Comparison of ENCODE assay signal across 8 cellular contexts in the genomic region with DNA sequence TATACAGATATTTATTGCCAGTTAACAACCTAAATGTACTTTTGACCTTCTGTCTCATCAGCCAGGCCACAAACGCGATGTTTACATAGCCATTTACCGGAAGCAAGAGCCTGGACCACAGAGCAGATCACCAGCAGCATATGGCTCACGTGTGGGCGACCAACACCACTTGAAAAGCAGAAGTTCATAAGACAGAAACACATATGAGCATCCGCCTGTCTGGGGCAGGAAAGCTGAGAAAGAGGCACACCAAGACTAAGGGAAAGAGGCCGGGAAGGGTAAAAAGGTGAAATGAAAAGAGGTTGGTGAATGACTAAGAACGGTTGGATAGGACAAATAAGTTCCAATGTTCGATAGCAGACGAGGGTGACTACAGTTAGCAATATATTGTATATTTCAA. TPM values are rescaled to one million over a fixed set of nuclear protein-coding genes. Genes with fewer than 3 reads are reported as not detected.
DNase-seq lines count a peak whose midpoint lies in the region; ATAC-seq lines count a peak whose summit lies in the region.

No MANE protein-coding gene starts in this region.

- DNase-seq in NCI-H748 (lab: John Stamatoyannopoulos, UW; ENCODE audit: unreplicated experiment) (peak; percentile 27), NCI-H748 treated with DMSO at 0.1 percent for 48 hours (lab: John Stamatoyannopoulos, UW) (no peak), SHP77 treated with DMSO at 0.1 percent for 48 hours (lab: John Stamatoyannopoulos, UW) (peak; percentile 71), nucleus accumbens (lab: John Stamatoyannopoulos, UW) (no peak), DMS 273 treated with DMSO at 0.1 percent for 48 hours (lab: John Stamatoyannopoulos, UW) (no peak)
- DNase-seq in activated naive CD4-positive, alpha-beta T cell treated with anti-CD3 and anti-CD28 coated beads, Interleukin-2, amount 50 U/mL, for 72 hours (ENCODE audit: low spot score in 2 of 2): peak in 1 of 2 donors; percentile 24
- peak; percentile 5 for DNase-seq in stimulated activated CD4-positive, alpha-beta T cell treated with anti-CD3 and anti-CD28 coated beads, Interleukin-12 subunit alpha, Interleukin-12 subunit beta, amount 100 ng/mL, for 24 hours (ENCODE audit: low read depth in 2 of 2)

- H3K36me3 Mint-ChIP-seq in activated naive CD4-positive, alpha-beta T cell treated with anti-CD3 and anti-CD28 coated beads, Interleukin-2, amount 50 U/mL, for 72 hours: peaks cover 0 to 6% of the 10 kb centered on the region in 2 donors

- ATAC-seq in HG03039 (IDR thresholded peaks at IDR 0.05; ENCODE audit: unreplicated experiment): peak; percentile 95
- ATAC-seq in activated naive CD4-positive, alpha-beta T cell treated with anti-CD3 and anti-CD28 coated beads, Interleukin-2, amount 50 U/mL, for 72 hours: peak; percentile 52 to 58

- H3K9me3 Mint-ChIP-seq in activated naive CD4-positive, alpha-beta T cell treated with anti-CD3 and anti-CD28 coated beads, Interleukin-2, amount 50 U/mL, for 72 hours: no peaks in the 10 kb centered on the region

- peak overlapping the region in 1 of 2 donors; percentile 27 for H3K27ac Mint-ChIP-seq in activated naive CD4-positive, alpha-beta T cell treated with anti-CD3 and anti-CD28 coated beads, Interleukin-2, amount 50 U/mL, for 72 hours

RNA-seq across cellular contexts. Expression of a gene that starts 1.3 kb away (rescaled TPM):
- total RNA-seq in activated naive CD4-positive, alpha-beta T cell treated with anti-CD3 and anti-CD28 coated beads, Interleukin-2, amount 50 U/mL, for 72 hours: 1 to 10 TPM; 5.0 to 5.1 TPM

RNA-seq across cellular contexts. Expression of a gene that starts 28.9 kb away (rescaled TPM):
- total RNA-seq in activated naive CD4-positive, alpha-beta T cell treated with anti-CD3 and anti-CD28 coated beads, Interleukin-2, amount 50 U/mL, for 72 hours: 1 to 10 TPM in 1 of 2 donors, not detected in 1; 1.2 TPM

Comparison
In these comparisons a context has a peak if more than half of its experiments do, and no peak if none do; other contexts are left out.
1. DNase-seq: peak in NCI-H748 (single experiment), SHP77 treated with DMSO at 0.1 percent for 48 hours (single experiment) and stimulated activated CD4-positive, alpha-beta T cell treated with anti-CD3 and anti-CD28 coated beads, Interleukin-12 subunit alpha, Interleukin-12 subunit beta, amount 100 ng/mL, for 24 hours (2 of 2); none in NCI-H748 treated with DMSO at 0.1 percent for 48 hours (single experiment), nucleus accumbens (0 of 56) and DMS 273 treated with DMSO at 0.1 percent for 48 hours (single experiment).